Comparison of ENCODE assay signal across 20 cellular contexts in genomic region chr4:48640699-48641098, GRCh38.
"Had no signal": no experiment of that assay in that cellular context is flagged by ENCODE, and none has a peak within 500 bp of the region (broad histone marks: within the 10 kb centered on the region; RNA-seq: fewer than 3 reads in every experiment).

No MANE protein-coding gene starts in this region.

- DNase-seq: activated CD4-positive, alpha-beta T cell treated with anti-CD3 and anti-CD28 coated beads for 4 hours; activated CD8-positive, alpha-beta T cell treated with anti-CD3 and anti-CD28 coated beads for 36 hours; activated effector memory CD4-positive, alpha-beta T cell treated with Interleukin-2 at 50 U/mL for 16 hours; activated naive CD4-positive, alpha-beta T cell treated with anti-CD3 and anti-CD28 coated beads, Interleukin-2, amount 50 U/mL, for 16 hours; activated T-cell treated with anti-CD3 and anti-CD28 coated beads, Interleukin-2, amount 50 U/mL, for 4 hours; adrenal gland; colonic mucosa; effector CD4-positive, alpha-beta T cell; hypothalamus; kidney glomerular epithelial cell; mucosa of descending colon; naive thymus-derived CD4-positive, alpha-beta T cell; posterior cingulate gyrus; stimulated activated CD4-positive, alpha-beta T cell treated with anti-CD3 and anti-CD28 coated beads, Interleukin-2, amount 100 ng/mL, for 48 hours; T1000; transverse colon had no signal

- H3K4me3 ChIP-seq: adrenal gland, colonic mucosa, mucosa of descending colon, right atrium auricular region, SK-N-MC, transverse colon had no signal

- H3K4me3 Mint-ChIP-seq: activated CD8-positive, alpha-beta T cell treated with anti-CD3 and anti-CD28 coated beads for 36 hours; activated T-cell treated with anti-CD3 and anti-CD28 coated beads, Interleukin-2, amount 50 U/mL, for 4 hours; naive thymus-derived CD4-positive, alpha-beta T cell; stimulated activated memory B cell treated with anti-CD40 and anti-IgM and Interleukin-4, amounts not matched to agents 10 μg/mL and 1 μg/mL and 100 μg/mL, for 72 hours had no signal

- H3K4me1 ChIP-seq: colonic mucosa had no signal

- H3K27ac ChIP-seq: adrenal gland, colonic mucosa, epithelial cell of prostate, SK-N-MC, transverse colon had no signal

- H3K9me3 Mint-ChIP-seq: stimulated activated memory B cell treated with anti-CD40 and anti-IgM and Interleukin-4, amounts not matched to agents 10 μg/mL and 1 μg/mL and 100 μg/mL, for 72 hours had no signal

- H3K27ac Mint-ChIP-seq: activated CD8-positive, alpha-beta T cell treated with anti-CD3 and anti-CD28 coated beads for 36 hours; stimulated activated memory B cell treated with anti-CD40 and anti-IgM and Interleukin-4, amounts not matched to agents 10 μg/mL and 1 μg/mL and 100 μg/mL, for 72 hours had no signal

- H3K27me3 Mint-ChIP-seq: activated CD8-positive, alpha-beta T cell treated with anti-CD3 and anti-CD28 coated beads for 36 hours; naive thymus-derived CD4-positive, alpha-beta T cell; stimulated activated memory B cell treated with anti-CD40 and anti-IgM and Interleukin-4, amounts not matched to agents 10 μg/mL and 1 μg/mL and 100 μg/mL, for 72 hours had no signal

- H3K9me3 ChIP-seq: adrenal gland, colonic mucosa, mucosa of descending colon, right atrium auricular region, transverse colon had no signal

- H3K36me3 ChIP-seq: adrenal gland, colonic mucosa, right atrium auricular region, transverse colon had no signal

- ATAC-seq: activated CD8-positive, alpha-beta T cell treated with anti-CD3 and anti-CD28 coated beads for 36 hours; activated T-cell treated with anti-CD3 and anti-CD28 coated beads, Interleukin-2, amount 50 U/mL, for 4 hours; naive thymus-derived CD4-positive, alpha-beta T cell; stimulated activated memory B cell treated with anti-CD40 and anti-IgM and Interleukin-4, amounts not matched to agents 10 μg/mL and 1 μg/mL and 100 μg/mL, for 72 hours had no signal

- H3K27me3 ChIP-seq: adrenal gland, colonic mucosa, right atrium auricular region, transverse colon had no signal
